ENCODE assay signal across 8 cellular contexts in the genomic region with DNA sequence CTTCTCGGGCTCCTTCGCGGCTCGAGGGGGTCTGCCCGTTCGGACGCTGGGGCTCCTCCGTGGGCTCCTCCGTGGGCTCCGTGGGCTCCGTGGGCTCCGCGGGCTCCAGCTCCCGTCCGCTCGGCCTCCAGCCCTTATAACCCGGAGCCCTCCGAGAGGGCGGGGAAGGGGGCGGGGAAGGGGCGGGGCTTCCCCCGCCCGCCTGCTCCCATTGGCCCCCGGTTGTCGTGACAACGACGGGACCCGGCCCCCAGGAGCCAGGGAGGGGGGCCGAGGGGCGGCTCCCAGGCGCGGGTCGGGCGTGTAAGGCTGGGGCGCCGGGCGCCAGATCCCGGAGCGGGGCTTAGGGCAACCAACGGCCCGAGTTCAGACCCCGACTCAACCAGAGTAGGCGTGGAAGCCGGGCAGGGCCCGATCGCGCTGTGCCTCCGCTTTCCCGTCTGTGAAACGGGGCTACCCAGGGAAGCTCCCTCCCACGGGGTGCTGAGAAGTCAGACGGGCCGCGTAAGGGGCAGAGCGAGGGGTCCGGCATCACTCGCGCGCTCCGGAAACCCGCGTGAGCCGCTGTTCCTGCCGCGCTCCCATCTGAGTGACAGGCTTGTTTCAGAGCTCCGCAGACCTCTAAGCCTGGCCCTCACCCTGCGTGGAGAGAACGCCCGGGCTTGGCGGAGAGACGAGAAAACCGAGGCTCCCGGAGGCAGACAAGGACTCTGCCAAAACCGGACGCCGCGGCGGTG. TPM values are rescaled to one million over a fixed set of nuclear protein-coding genes. Genes with fewer than 3 reads are reported as not detected.
DNase-seq lines count a peak whose midpoint lies in the region; ATAC-seq and TF ChIP-seq lines count a peak whose summit lies in the region.

Gene GFPT2, minus strand, starts transcription at position 111 of the 737 bp plus-strand sequence. CDS start 119 bp downstream, outside the sequence.

- H3K4me1 ChIP-seq in HUES64 (ENCODE audit: insufficient read depth, low read length) (peaks cover 30% of the 10 kb centered on the region), prostate gland (replicated peaks) (no peaks in the 10 kb centered on the region)

- peak; percentile 57 for ATAC-seq in GM19467 (IDR thresholded peaks at IDR 0.05; ENCODE audit: unreplicated experiment)
- peak; percentile 95 for ATAC-seq in left ventricle myocardium superior

- no peak for TF ChIP-seq POLR2A in prostate gland (IDR thresholded peaks at IDR 0.05)

- H3K27ac Mint-ChIP-seq in type B pancreatic cell = peak within 1 kb of the TSS; percentile 50

- H3K9ac ChIP-seq in HUES64 (ENCODE audit: low read depth, low read length) = peak within 1 kb of the TSS; percentile 77

- under 1% methylated on average over 77 of the region's 78 CpGs for WGBS in HUES64
- WGBS in prostate gland = under 1% methylated on average over 46 of the region's 78 CpGs

- DNase-seq in Ammon's horn (ENCODE audit: low spot score) = peak; percentile 81
- peak; percentile 63 for DNase-seq in T-helper 22 cell (ENCODE audit: low read depth)
- peak in 55 of 56 donors; percentile 22 to 91 (median 78) for DNase-seq in amygdala (lab: John Stamatoyannopoulos, UW)
- peak; percentile 91 for DNase-seq in left ventricle myocardium superior
- DNase-seq in prostate gland (ENCODE audit: low spot score) = peak; percentile 64
- peak; percentile 89 for DNase-seq in type B pancreatic cell (ENCODE audit: extremely low spot score, unreplicated experiment)

- peaks cover 56% of the 10 kb centered on the region for H3K27me3 Mint-ChIP-seq in type B pancreatic cell

- no peaks in the 10 kb centered on the region for H3K9me3 Mint-ChIP-seq in type B pancreatic cell

- H3K4me3 Mint-ChIP-seq in type B pancreatic cell = peak within 1 kb of the TSS; percentile 87

- H3K36me3 Mint-ChIP-seq in type B pancreatic cell = no peaks in the 10 kb centered on the region

- peaks cover 28% of the 10 kb centered on the region for H3K27me3 ChIP-seq in HUES64 (ENCODE audit: insufficient read depth, low read length)
- no peaks in the 10 kb centered on the region for H3K27me3 ChIP-seq in prostate gland (replicated peaks; ENCODE audit: insufficient read depth)

- no peak within 1 kb of the TSS for H3K27ac ChIP-seq in HUES64 (ENCODE audit: low read depth, low read length)
- H3K27ac ChIP-seq in prostate gland = peak within 1 kb of the TSS; percentile 52 to 64

- peaks cover 16% of the 10 kb centered on the region for H3K36me3 ChIP-seq in HUES64 (ENCODE audit: insufficient read depth, low read length)
- H3K36me3 ChIP-seq in prostate gland = no peaks in the 10 kb centered on the region

- intact Hi-C loops in left ventricle myocardium superior (cut with micrococcal nuclease) (no loop called here), prostate gland (cut with DNase I) (loop anchor here (2.0 kb wide), 1 partner anchor 59 kb away; no protein-coding TSS in a partner anchor)

- no peaks in the 10 kb centered on the region for H3K9me3 ChIP-seq in HUES64 (ENCODE audit: insufficient read depth, low read depth, low read length)
- H3K9me3 ChIP-seq in prostate gland = no peaks in the 10 kb centered on the region

- H3K4me3 ChIP-seq in HUES64 (ENCODE audit: low read length) (peak within 1 kb of the TSS; percentile 91), prostate gland (peak within 1 kb of the TSS; percentile 42 to 54)

- TF ChIP-seq CTCF in prostate gland (IDR thresholded peaks at IDR 0.05) (no peak), type B pancreatic cell (conservative IDR thresholded peaks at IDR 0.05) (no peak)

- peaks cover 6% of the 10 kb centered on the region for H3K4me1 Mint-ChIP-seq in type B pancreatic cell (ENCODE audit: unreplicated experiment)

RNA-seq across cellular contexts. Expression of gene GFPT2, which starts in this region (rescaled TPM):
- polyA plus RNA-seq in HUES64 (2013, experiment 1 of 2) = 67.4 TPM
- polyA plus RNA-seq in HUES64 (2013, experiment 2 of 2) = 66.3 TPM
- total RNA-seq in left ventricle myocardium superior (15.3 TPM), prostate gland (10 to 100 TPM in 1 of 2 donors, 1 to 10 TPM in 1; 3.2 to 14.0 TPM), type B pancreatic cell (ENCODE audit: low replicate concordance) (1.1 and 17.6 TPM in 2 replicates)
